19 cellular contexts compared by ENCODE assay signal in the genomic region with DNA sequence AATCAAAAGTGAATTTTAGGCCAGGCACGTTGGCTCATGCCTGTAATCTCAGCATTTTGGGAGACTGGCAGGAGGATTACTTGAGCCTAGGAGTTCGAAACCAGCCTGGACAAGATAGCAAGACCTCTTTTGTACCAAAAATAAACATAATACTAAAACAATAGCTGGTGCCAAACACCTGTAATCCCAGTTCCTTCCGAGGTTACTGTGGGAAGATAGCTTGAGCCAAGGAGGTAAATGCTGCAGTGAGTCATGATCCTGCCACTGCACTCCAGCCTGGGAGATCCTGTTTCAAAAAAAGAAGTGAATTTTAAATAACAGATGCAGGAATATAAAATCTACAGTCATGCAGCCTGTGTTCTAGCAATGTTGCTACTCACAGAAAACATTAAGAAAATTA.
"Had no signal": no experiment of that assay in that cellular context is flagged by ENCODE, and none has a peak within 500 bp of the region (broad histone marks: within the 10 kb centered on the region; RNA-seq: fewer than 3 reads in every experiment).

No MANE protein-coding gene starts in this region.

- H3K27me3 Mint-ChIP-seq: activated B cell treated with CpG ODN at 0.5 μM for 24 hours; activated CD8-positive, alpha-beta T cell treated with anti-CD3 and anti-CD28 coated beads for 36 hours; naive thymus-derived CD8-positive, alpha-beta T cell had no signal

- DNase-seq: activated B cell treated with CpG ODN at 0.5 μM for 24 hours; activated CD4-positive, alpha-beta T cell treated with anti-CD3 and anti-CD28 coated beads for 48 hours; activated CD8-positive, alpha-beta T cell treated with anti-CD3 and anti-CD28 coated beads for 36 hours; activated effector memory CD4-positive, alpha-beta T cell treated with Interleukin-2 at 50 U/mL for 16 hours; activated naive CD4-positive, alpha-beta T cell treated with anti-CD3 and anti-CD28 coated beads, Interleukin-2, amount 50 U/mL, for 16 hours; activated T-cell treated with anti-CD3 and anti-CD28 coated beads, Interleukin-2, amount 50 U/mL, for 4 hours; brain microvascular endothelial cell; cerebellar nuclear complex; effector CD8-positive, alpha-beta T cell; islet precursor cell; left lung; mucosa of descending colon; naive thymus-derived CD8-positive, alpha-beta T cell; stimulated activated CD4-positive, alpha-beta T cell treated with anti-CD3 and anti-CD28 coated beads, Interleukin-15, amount 100 ng/mL, for 24 hours; stimulated activated CD4-positive, alpha-beta T cell treated with anti-CD3 and anti-CD28 coated beads, Interleukin-4, amount 100 ng/mL, for 1 hour; stimulated activated naive CD4-positive, alpha-beta T cell treated with Interleukin-2 at 50 U/mL for 16 hours; substantia nigra had no signal

- H3K36me3 ChIP-seq: brain microvascular endothelial cell, left lung, tibial nerve, vagina had no signal

- H3K4me1 Mint-ChIP-seq: activated B cell treated with CpG ODN at 0.5 μM for 24 hours; naive thymus-derived CD8-positive, alpha-beta T cell had no signal

- H3K36me3 Mint-ChIP-seq: naive thymus-derived CD8-positive, alpha-beta T cell had no signal

- H3K4me3 ChIP-seq: left lung, mucosa of descending colon, tibial nerve, vagina had no signal

- H3K27ac Mint-ChIP-seq: activated B cell treated with CpG ODN at 0.5 μM for 24 hours; activated CD8-positive, alpha-beta T cell treated with anti-CD3 and anti-CD28 coated beads for 36 hours; naive thymus-derived CD8-positive, alpha-beta T cell had no signal

- H3K4me3 Mint-ChIP-seq: activated B cell treated with CpG ODN at 0.5 μM for 24 hours; activated CD8-positive, alpha-beta T cell treated with anti-CD3 and anti-CD28 coated beads for 36 hours; activated T-cell treated with anti-CD3 and anti-CD28 coated beads, Interleukin-2, amount 50 U/mL, for 4 hours; naive thymus-derived CD8-positive, alpha-beta T cell had no signal

- H3K27me3 ChIP-seq: brain microvascular endothelial cell, left lung, tibial nerve, vagina had no signal

- ATAC-seq: activated CD8-positive, alpha-beta T cell treated with anti-CD3 and anti-CD28 coated beads for 36 hours; activated T-cell treated with anti-CD3 and anti-CD28 coated beads, Interleukin-2, amount 50 U/mL, for 4 hours; left lung; mucosa of descending colon; naive thymus-derived CD8-positive, alpha-beta T cell had no signal
